ENCODE assay signal across 8 cellular contexts in genomic region chr7:16982640-16983103, GRCh38.
DNase-seq lines count a peak whose midpoint lies in the region; ATAC-seq and TF ChIP-seq lines count a peak whose summit lies in the region.

No MANE protein-coding gene starts in this region.

- no peaks in the 10 kb centered on the region for H3K36me3 ChIP-seq in thoracic aorta

- no peaks in the 10 kb centered on the region for H3K9me3 ChIP-seq in thoracic aorta

- H3K27me3 ChIP-seq in HL-60 (ENCODE audit: insufficient read depth, poor library complexity, severe bottlenecking): no peaks in the 10 kb centered on the region
- H3K27me3 ChIP-seq in thoracic aorta (replicated peaks; ENCODE audit: insufficient read depth): no peaks in the 10 kb centered on the region

- H3K27ac ChIP-seq in HL-60 (replicated peaks) (no peak overlapping the region), thoracic aorta (no peak overlapping the region)

- H3K4me3 ChIP-seq in HL-60 (replicated peaks; ENCODE audit: insufficient read depth, low read length) (no peak overlapping the region), cardiac fibroblast (replicated peaks in 1 of 2; ENCODE audit: low read depth in 2 of 2, low read length in 2 of 2) (no peak overlapping the region), thoracic aorta (peak overlapping the region; percentile 38)

- peak; percentile 92 for ATAC-seq in left lobe of liver
- ATAC-seq in thoracic aorta (ENCODE audit: insufficient number of reproducible peaks, low FRiP score, low read depth): no peak
- ATAC-seq in GM19463 (IDR thresholded peaks at IDR 0.05; ENCODE audit: unreplicated experiment): no peak

- TF ChIP-seq CTCF in HL-60 (IDR thresholded peaks at IDR 0.05; ENCODE audit: insufficient read depth, low read length) (peak; percentile 74), cardiac fibroblast (IDR thresholded peaks at IDR 0.05; ENCODE audit: low read depth, low read length) (peak; percentile 95), thoracic aorta (IDR thresholded peaks at IDR 0.05) (peak; percentile 81)

- DNase-seq in NCI-H2227 (lab: John Stamatoyannopoulos, UW; ENCODE audit: unreplicated experiment) (peak; percentile 6), NCI-H2227 treated with DMSO at 0.1 percent for 48 hours (lab: John Stamatoyannopoulos, UW) (no peak), HL-60 (ENCODE audit: low read depth in 1 of 2, low spot score in 1 of 2) (no peak), SHP77 (lab: John Stamatoyannopoulos, UW) (peak; percentile 25 to 36), cardiac fibroblast (ENCODE audit: low read depth in 2 of 2) (peak; percentile 76 to 78), left lobe of liver (ENCODE audit: low spot score) (no peak), thoracic aorta (ENCODE audit: low spot score) (no peak)

- H3K4me1 ChIP-seq in thoracic aorta (ENCODE audit: control insufficient read depth in 1 of 2, low read depth in 2 of 2): peaks cover 0 to 15% of the 10 kb centered on the region in 2 donors

Comparison
In these comparisons a context has a peak if more than half of its experiments do, and no peak if none do; other contexts are left out.
1. DNase-seq: peak in NCI-H2227 (single experiment), SHP77 (2 of 2) and cardiac fibroblast (2 of 2); none in NCI-H2227 treated with DMSO at 0.1 percent for 48 hours (single experiment), HL-60 (0 of 2), left lobe of liver (single experiment) and thoracic aorta (single experiment).
2. Peak in every context shown above with its lines, with median percentiles within 50 percentile points of each other: CTCF ChIP-seq.